ENCODE assay signal across 23 cellular contexts in genomic region chr6:5157744-5158143, GRCh38.
"Had no signal": no experiment of that assay in that cellular context is flagged by ENCODE, and none has a peak within 500 bp of the region (broad histone marks: within the 10 kb centered on the region; RNA-seq: fewer than 3 reads in every experiment).

No MANE protein-coding gene starts in this region.

- H3K9me3 Mint-ChIP-seq: naive thymus-derived CD4-positive, alpha-beta T cell; nephron had no signal

- H3K4me1 ChIP-seq: left lung, pancreas, stomach, thyroid gland, vagina had no signal

- H3K9me3 ChIP-seq: left lung, neutrophil, pancreas, right atrium auricular region, stomach, thyroid gland, vagina had no signal

- H3K4me2 ChIP-seq: smooth muscle cell had no signal

- H3K27me3 ChIP-seq: left lung, neutrophil, pancreas, right atrium auricular region, stomach, thyroid gland, vagina had no signal

- H3K4me3 ChIP-seq: left lung, pancreas, right atrium auricular region, smooth muscle cell, stomach, thyroid gland, vagina had no signal

- H3K27ac Mint-ChIP-seq: naive thymus-derived CD4-positive, alpha-beta T cell; nephron had no signal

- H3K4me1 Mint-ChIP-seq: nephron had no signal

- ATAC-seq: left lung; naive thymus-derived CD4-positive, alpha-beta T cell; sciatic nerve had no signal

- H3K36me3 ChIP-seq: left lung, neutrophil, pancreas, right atrium auricular region, stomach, thyroid gland, vagina had no signal

- H3K27ac ChIP-seq: left lung, neutrophil, pancreas, right atrium auricular region, stomach, thyroid gland, vagina had no signal

- DNase-seq: cortex of kidney; effector CD4-positive, alpha-beta T cell; head of caudate nucleus; kidney; left lung; mesendoderm; midbrain; naive thymus-derived CD4-positive, alpha-beta T cell; pancreas; stimulated activated CD4-positive, alpha-beta T cell treated with anti-CD3 and anti-CD28 coated beads, Interleukin-12 subunit alpha, Interleukin-12 subunit beta, amount 100 ng/mL, for 4 hours; stimulated activated CD4-positive, alpha-beta T cell treated with anti-CD3 and anti-CD28 coated beads, Interleukin-1b, Interleukin-23, amount 100 ng/mL, for 48 hours; stimulated activated CD4-positive, alpha-beta T cell treated with anti-CD3 and anti-CD28 coated beads, Interleukin-4, amount 100 ng/mL, for 1 hour; stimulated activated CD8-positive, alpha-beta memory T cell treated with anti-CD3 and anti-CD28 coated beads, Interleukin-4, amount 100 ng/mL, for 48 hours; stimulated activated naive CD4-positive, alpha-beta T cell; stomach; thyroid gland; trophoblast cell had no signal

- H3K4me3 Mint-ChIP-seq: naive thymus-derived CD4-positive, alpha-beta T cell; nephron had no signal

- H3K27me3 Mint-ChIP-seq: naive thymus-derived CD4-positive, alpha-beta T cell had no signal
